In genomic region chr6:9502991-9503761, GRCh38 we compare ENCODE assay signal across 15 cellular contexts.
A peak's percentile ranks its signal among the peaks of the same experiment; 100 is the strongest.
DNase-seq lines count a peak whose midpoint lies in the region; ATAC-seq, FAIRE-seq and TF ChIP-seq lines count a peak whose summit lies in the region.
"Had no signal": no experiment of that assay in that cellular context is flagged by ENCODE, and none has a peak within 500 bp of the region (broad histone marks: within the 10 kb centered on the region; RNA-seq: fewer than 3 reads in every experiment).

No MANE protein-coding gene starts in this region.

- 54% methylated on average over 9 of the region's 9 CpGs for WGBS in suprapubic skin

- H3K9me3 ChIP-seq in kidney (ENCODE audit: control insufficient read depth in 1 of 2, low read length in 2 of 2) (no peaks in the 10 kb centered on the region), suprapubic skin (no peaks in the 10 kb centered on the region)

- no peak for FAIRE-seq in kidney (lab: Jason Lieb, UNC)
- FAIRE-seq: GM12878 had no signal

- H3K4me1 ChIP-seq in kidney (ENCODE audit: control insufficient read depth in 1 of 2, insufficient read depth in 1 of 2, low read depth in 1 of 2, low read length in 2 of 2) (no peaks in the 10 kb centered on the region), suprapubic skin (peaks cover 5% of the 10 kb centered on the region)

- H3K9ac ChIP-seq in kidney (ENCODE audit: low read length in 2 of 2): no peak overlapping the region

- no peak for ATAC-seq in HG02759 (IDR thresholded peaks at IDR 0.05; ENCODE audit: unreplicated experiment)
- ATAC-seq: GM12878 had no signal

- H3K27ac ChIP-seq in brain microvascular endothelial cell: peak overlapping the region; percentile 84
- H3K27ac ChIP-seq in kidney (ENCODE audit: low read depth in 2 of 2, low read length in 2 of 2): no peak overlapping the region
- no peak overlapping the region for H3K27ac ChIP-seq in suprapubic skin

- H3K4me3 ChIP-seq in brain microvascular endothelial cell (ENCODE audit: low read depth, low read length): no peak overlapping the region
- H3K4me3 ChIP-seq in kidney (ENCODE audit: low read length in 2 of 2): no peak overlapping the region
- no peak overlapping the region for H3K4me3 ChIP-seq in suprapubic skin
- H3K4me3 ChIP-seq: GM12878 had no signal

- in situ Hi-C loops in brain microvascular endothelial cell (cut with HindIII; ENCODE audit: low pct_ligation_motif_present, low sequenced_read_pairs): no loop called here

- intact Hi-C loops in kidney (cut with DNase I): no loop called here

- H3K27me3 ChIP-seq in brain microvascular endothelial cell (replicated peaks) (no peaks in the 10 kb centered on the region), suprapubic skin (no peaks in the 10 kb centered on the region)

- no peak for TF ChIP-seq EP300 in suprapubic skin (IDR thresholded peaks at IDR 0.05)

- no peaks in the 10 kb centered on the region for H3K36me3 ChIP-seq in brain microvascular endothelial cell (replicated peaks)
- no peaks in the 10 kb centered on the region for H3K36me3 ChIP-seq in kidney (ENCODE audit: control insufficient read depth in 1 of 2, insufficient read depth in 2 of 2, low read length in 2 of 2)
- H3K36me3 ChIP-seq in suprapubic skin: no peaks in the 10 kb centered on the region

- peak; percentile 60 for DNase-seq in COLO829 (ENCODE audit: low spot score)
- peak; percentile 65 for DNase-seq in NCI-H146 (lab: John Stamatoyannopoulos, UW)
- peak; percentile 93 for DNase-seq in brain microvascular endothelial cell
- peak; percentile 38 to 99 for DNase-seq in lung microvascular endothelial cell (ENCODE audit: low read depth in 2 of 2)
- DNase-seq in midbrain (lab: John Stamatoyannopoulos, UW): no peak
- DNase-seq in kidney: no peak
- DNase-seq in suprapubic skin (ENCODE audit: low spot score in 2 of 2): no peak
- DNase-seq: activated CD4-positive, alpha-beta T cell treated with anti-CD3 and anti-CD28 coated beads for 1 hour; activated naive CD4-positive, alpha-beta T cell treated with Interleukin-2 at 50 U/mL for 16 hours; CD4-positive, alpha-beta memory T cell; NCI-H2171; stimulated activated CD4-positive, alpha-beta T cell treated with anti-CD3 and anti-CD28 coated beads, Interleukin-1b, Interleukin-23, amount 100 ng/mL, for 48 hours; stimulated activated naive CD4-positive, alpha-beta T cell treated with Interleukin-2 at 50 U/mL for 16 hours had no signal

- TF ChIP-seq CTCF in brain microvascular endothelial cell (IDR thresholded peaks at IDR 0.05; ENCODE audit: low read depth, low read length, missing control alignments) (no peak), kidney (IDR thresholded peaks at IDR 0.05; ENCODE audit: borderline replicate concordance, extremely low read depth, insufficient read depth) (no peak), suprapubic skin (IDR thresholded peaks at IDR 0.05) (no peak)

- no peak for TF ChIP-seq POLR2A in suprapubic skin (IDR thresholded peaks at IDR 0.05)

Comparison
In these comparisons a context has a peak if more than half of its experiments do, and no peak if none do; other contexts are left out.
1. DNase-seq: peak in COLO829 (single experiment), NCI-H146 (single experiment), brain microvascular endothelial cell (single experiment) and lung microvascular endothelial cell (2 of 2); none in midbrain (single experiment), kidney (single experiment) and suprapubic skin (0 of 2).